In the genomic region with DNA sequence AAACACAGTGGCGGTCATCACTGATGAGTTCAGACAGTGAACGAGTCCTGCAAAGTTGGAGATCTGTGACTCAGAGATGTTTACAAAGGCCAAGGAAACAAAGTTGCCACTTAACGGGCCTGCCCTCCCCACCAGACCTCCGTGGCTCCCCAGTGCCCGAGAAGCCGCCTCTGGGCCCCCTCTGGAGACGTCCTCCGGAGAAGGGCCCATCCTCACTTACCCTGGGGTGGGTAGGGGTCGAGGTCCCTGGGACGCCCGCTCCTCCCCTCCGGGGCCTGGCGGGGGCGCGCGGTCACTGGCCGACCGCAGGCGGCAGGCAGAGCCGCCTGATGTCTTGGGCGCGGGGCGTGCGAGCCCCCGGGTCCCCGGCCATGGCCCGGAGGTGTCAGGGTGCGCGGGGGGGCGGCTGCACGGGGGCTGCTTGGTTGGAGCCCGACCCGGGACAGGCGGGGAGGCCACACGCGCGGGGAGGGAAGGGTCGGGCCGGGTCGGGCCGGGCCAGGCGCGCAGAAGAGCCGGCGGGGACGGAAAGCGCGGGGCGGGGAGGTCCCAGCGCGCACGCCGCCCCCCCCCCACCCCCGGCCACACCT, we compare ENCODE assay signal across 8 cellular contexts. TPM values are rescaled to one million over a fixed set of nuclear protein-coding genes. Genes with fewer than 3 reads are reported as not detected.
A peak's percentile ranks its signal among the peaks of the same experiment; 100 is the strongest.
DNase-seq lines count a peak whose midpoint lies in the region; ATAC-seq, FAIRE-seq and TF ChIP-seq lines count a peak whose summit lies in the region.

No MANE protein-coding gene starts in this region.

- no peak for TF ChIP-seq EP300 in A549 (IDR thresholded peaks at IDR 0.05)

- peaks cover 26% of the 10 kb centered on the region for H3K4me1 Mint-ChIP-seq in activated CD8-positive, alpha-beta T cell treated with anti-CD3 and anti-CD28 coated beads for 36 hours (ENCODE audit: low read depth)
- H3K4me1 Mint-ChIP-seq in nephron progenitor cell, result peaks cover 42% of the 10 kb centered on the region

- intact Hi-C loops in activated CD8-positive, alpha-beta T cell treated with anti-CD3 and anti-CD28 coated beads for 36 hours (cut with micrococcal nuclease), result no loop called here

- H3K4me3 ChIP-seq in A549 (peak overlapping the region; percentile 85), fibroblast of mammary gland (ENCODE audit: control insufficient read depth, low read depth, low read length) (peak overlapping the region; percentile 68)

- no peak for FAIRE-seq in A549 (lab: Jason Lieb, UNC)

- H3K27me3 Mint-ChIP-seq in activated CD8-positive, alpha-beta T cell treated with anti-CD3 and anti-CD28 coated beads for 36 hours, result no peaks in the 10 kb centered on the region
- no peaks in the 10 kb centered on the region for H3K27me3 Mint-ChIP-seq in nephron progenitor cell (ENCODE audit: low read depth, poor library complexity)

- peak; percentile 21; the same call in 1 of the 3 replicates for TF ChIP-seq CTCF in A549 (IDR thresholded peaks at IDR 0.05)
- TF ChIP-seq CTCF in activated CD8-positive, alpha-beta T cell treated with anti-CD3 and anti-CD28 coated beads for 36 hours (IDR thresholded peaks at IDR 0.05), result no peak
- TF ChIP-seq CTCF in fibroblast of mammary gland (conservative IDR thresholded peaks at IDR 0.05; ENCODE audit: control insufficient read depth, insufficient read depth, low read depth, low read length), result no peak
- TF ChIP-seq CTCF in nephron progenitor cell (IDR thresholded peaks at IDR 0.05), result no peak

- 2% methylated on average over 23 of the region's 54 CpGs for WGBS in A549 (ENCODE audit: missing lambda C conversion rate)

- CTCF ChIA-PET in A549 (lab: Yijun Ruan, JAX), result no interaction called here
- CTCF ChIA-PET in activated CD8-positive, alpha-beta T cell treated with anti-CD3 and anti-CD28 coated beads for 36 hours (lab: Charles Lee), result no interaction called here

- H3K27ac ChIP-seq in A549, result peak overlapping the region; percentile 96 to 100

- H3K9me3 ChIP-seq in A549, result no peaks in the 10 kb centered on the region

- peaks cover 24% of the 10 kb centered on the region for H3K36me3 Mint-ChIP-seq in activated CD8-positive, alpha-beta T cell treated with anti-CD3 and anti-CD28 coated beads for 36 hours (ENCODE audit: low read depth)
- peaks cover 14% of the 10 kb centered on the region for H3K36me3 Mint-ChIP-seq in nephron progenitor cell (ENCODE audit: low read depth)

- peak; percentile 52 to 61 for ATAC-seq in A549
- ATAC-seq in HG03439 (IDR thresholded peaks at IDR 0.05; ENCODE audit: unreplicated experiment), result peak; percentile 47
- peak; percentile 46 for ATAC-seq in activated CD8-positive, alpha-beta T cell treated with anti-CD3 and anti-CD28 coated beads for 36 hours

- TF ChIP-seq RAD21 in A549 (conservative IDR thresholded peaks at IDR 0.05 in 1 of 2, IDR thresholded peaks at IDR 0.05 in 1 of 2), result no peak; a peak in 3 of 5 replicates

- no peaks in the 10 kb centered on the region for H3K9me3 Mint-ChIP-seq in activated CD8-positive, alpha-beta T cell treated with anti-CD3 and anti-CD28 coated beads for 36 hours
- no peaks in the 10 kb centered on the region for H3K9me3 Mint-ChIP-seq in nephron progenitor cell

- DNase-seq in A549 (ENCODE audit: low read depth in 1 of 2, low spot score in 1 of 2), result peak; percentile 62 to 73
- peak; percentile 61 for DNase-seq in GM19238 (ENCODE audit: insufficient read length, low spot score)
- peak; percentile 34 for DNase-seq in activated CD8-positive, alpha-beta T cell treated with anti-CD3 and anti-CD28 coated beads for 36 hours
- DNase-seq in fibroblast of mammary gland (ENCODE audit: low read depth), result peak; percentile 77
- peak; percentile 58 for DNase-seq in nephron progenitor cell
- no peak for DNase-seq in NCI-H446 treated with DMSO at 0.1 percent for 48 hours (lab: John Stamatoyannopoulos, UW)
- DNase-seq in NCI-H510A (lab: John Stamatoyannopoulos, UW), result no peak

- peak overlapping the region; percentile 81 for H3K4me2 ChIP-seq in A549

- H3K27ac Mint-ChIP-seq in activated CD8-positive, alpha-beta T cell treated with anti-CD3 and anti-CD28 coated beads for 36 hours, result peak overlapping the region; percentile 87
- peak overlapping the region; percentile 96 for H3K27ac Mint-ChIP-seq in nephron progenitor cell

- H3K4me3 Mint-ChIP-seq in activated CD8-positive, alpha-beta T cell treated with anti-CD3 and anti-CD28 coated beads for 36 hours, result peak overlapping the region; percentile 74
- H3K4me3 Mint-ChIP-seq in nephron progenitor cell, result peak overlapping the region; percentile 87

- POLR2A ChIA-PET in A549 (lab: Yijun Ruan, JAX), result no interaction called here
- POLR2A ChIA-PET in activated CD8-positive, alpha-beta T cell treated with anti-CD3 and anti-CD28 coated beads for 36 hours (lab: Charles Lee), result no interaction called here

- H3K4me1 ChIP-seq in A549, result peaks cover 45% of the 10 kb centered on the region

- TF ChIP-seq POLR2A in A549 (IDR thresholded peaks at IDR 0.05; ENCODE audit: low read length), result no peak

TF ChIP-seq in A549, 52 proteins besides CTCF, POLR2A, EP300 and RAD21:
- TF ChIP-seq ZFP36 (IDR thresholded peaks at IDR 0.05; ENCODE audit: borderline replicate concordance, partially characterized antibody) (peak; percentile 96), CBX8 (IDR thresholded peaks at IDR 0.05) (no peak), TP53 (CRISPR knock-in tag; IDR thresholded peaks at IDR 0.05) (peak; percentile 71; the same call in 1 of the 2 replicates), HEYL (CRISPR knock-in tag; IDR thresholded peaks at IDR 0.05) (no peak), KDM1A (IDR thresholded peaks at IDR 0.05; ENCODE audit: low read depth) (0 out of 2 replicates have a peak, but pooled peaks have one; percentile 27), NR3C1 (IDR thresholded peaks at IDR 0.05) (no peak), FOSL2 (IDR thresholded peaks at IDR 0.05) (no peak), FOSL2 (CRISPR knock-in tag; IDR thresholded peaks at IDR 0.05) (peak; percentile 75)
- TF ChIP-seq, protein P1, sequence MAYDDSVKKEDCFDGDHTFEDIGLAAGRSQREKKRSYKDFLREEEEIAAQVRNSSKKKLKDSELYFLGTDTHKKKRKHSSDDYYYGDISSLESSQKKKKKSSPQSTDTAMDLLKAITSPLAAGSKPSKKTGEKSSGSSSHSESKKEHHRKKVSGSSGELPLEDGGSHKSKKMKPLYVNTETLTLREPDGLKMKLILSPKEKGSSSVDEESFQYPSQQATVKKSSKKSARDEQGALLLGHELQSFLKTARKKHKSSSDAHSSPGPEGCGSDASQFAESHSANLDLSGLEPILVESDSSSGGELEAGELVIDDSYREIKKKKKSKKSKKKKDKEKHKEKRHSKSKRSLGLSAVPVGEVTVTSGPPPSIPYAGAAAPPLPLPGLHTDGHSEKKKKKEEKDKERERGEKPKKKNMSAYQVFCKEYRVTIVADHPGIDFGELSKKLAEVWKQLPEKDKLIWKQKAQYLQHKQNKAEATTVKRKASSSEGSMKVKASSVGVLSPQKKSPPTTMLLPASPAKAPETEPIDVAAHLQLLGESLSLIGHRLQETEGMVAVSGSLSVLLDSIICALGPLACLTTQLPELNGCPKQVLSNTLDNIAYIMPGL (CRISPR knock-in tag; IDR thresholded peaks at IDR 0.05; ENCODE audit: borderline replicate concordance), result peak; percentile 85
TF ChIP-seq in A549: peak in this region for 5.

RNA-seq across cellular contexts. Expression of gene DHRSX, which starts 0.6 kb away (rescaled TPM):
- 56.3 and 71.6 TPM in 2 replicates for polyA plus RNA-seq in A549 (2011; rRNA removed)
- polyA plus RNA-seq in A549 (2012; cell fraction: cytosol; rRNA removed), result 59.4 and 59.7 TPM in 2 replicates
- 43.1 and 45.8 TPM in 2 replicates for polyA plus RNA-seq in A549 (2012; cell fraction: nucleus; rRNA removed)
- polyA plus RNA-seq in A549 (2017; fragmentation: RNase III; extraction: RNeasy Plus Mini Kit Qiagen cat#74134 plus additional on column Dnase treatment), result 26.2 to 32.1 TPM (median 29.7 TPM) in 3 replicates
- 56.4 and 62.1 TPM in 2 replicates for polyA minus RNA-seq in A549 (2011; rRNA and poly(A)+ RNA removed)
- 10 to 100 TPM; 19.7 to 22.0 TPM for total RNA-seq in activated CD8-positive, alpha-beta T cell treated with anti-CD3 and anti-CD28 coated beads for 36 hours

RNA-seq across cellular contexts. Expression of gene ZBED1, which starts 0.6 kb away (rescaled TPM):
- 21.1 and 21.9 TPM in 2 replicates for polyA plus RNA-seq in A549 (2011; rRNA removed)
- polyA plus RNA-seq in A549 (2012; cell fraction: cytosol; rRNA removed), result 25.2 and 37.3 TPM in 2 replicates
- 23.5 and 26.6 TPM in 2 replicates for polyA plus RNA-seq in A549 (2012; cell fraction: nucleus; rRNA removed)
- polyA plus RNA-seq in A549 (2017; fragmentation: RNase III; extraction: RNeasy Plus Mini Kit Qiagen cat#74134 plus additional on column Dnase treatment), result 17.0 to 19.7 TPM (median 18.9 TPM) in 3 replicates
- polyA minus RNA-seq in A549 (2011; rRNA and poly(A)+ RNA removed), result 19.4 and 25.5 TPM in 2 replicates
- 10 to 100 TPM; 26.3 to 28.7 TPM for total RNA-seq in activated CD8-positive, alpha-beta T cell treated with anti-CD3 and anti-CD28 coated beads for 36 hours

Comparison
In these comparisons a context has a peak if more than half of its experiments do, and no peak if none do; other contexts are left out.
1. DNase-seq: peak in A549 (2 of 2), GM19238 (single experiment), activated CD8-positive, alpha-beta T cell treated with anti-CD3 and anti-CD28 coated beads for 36 hours (single experiment), fibroblast of mammary gland (single experiment) and nephron progenitor cell (single experiment); none in NCI-H446 treated with DMSO at 0.1 percent for 48 hours (single experiment) and NCI-H510A (single experiment).
2. Peak in every context shown above with its lines, with median percentiles within 50 percentile points of each other: ATAC-seq.